In genomic region chr12:44235674-44236073, GRCh38 we compare ENCODE assay signal across 10 cellular contexts.
"Had no signal": no experiment of that assay in that cellular context is flagged by ENCODE, and none has a peak within 500 bp of the region (broad histone marks: within the 10 kb centered on the region; RNA-seq: fewer than 3 reads in every experiment).

No MANE protein-coding gene starts in this region.

- H3K9me3 Mint-ChIP-seq: HFFc6 had no signal

- H3K36me3 ChIP-seq: HAP-1 had no signal

- ATAC-seq: HCT116 had no signal

- H3K9me3 ChIP-seq: HAP-1 had no signal

- H3K9ac ChIP-seq: GM23248, KMS-11 had no signal

- FAIRE-seq: HTR-8/SVneo had no signal

- H2AFZ ChIP-seq: GM23248 had no signal

- H3K27ac ChIP-seq: GM23248, KMS-11 had no signal

- H3K4me2 ChIP-seq: KMS-11 had no signal

- H3K4me1 ChIP-seq: HAP-1 had no signal

- DNase-seq: GM23248, GOT3, H7, HFFc6, Karpas-422, KBM-7 had no signal

- H3K4me3 Mint-ChIP-seq: HFFc6 had no signal

- H3K4me3 ChIP-seq: GM23248, HAP-1 had no signal

- H3K27ac Mint-ChIP-seq: HFFc6 had no signal
